In the genomic region with DNA sequence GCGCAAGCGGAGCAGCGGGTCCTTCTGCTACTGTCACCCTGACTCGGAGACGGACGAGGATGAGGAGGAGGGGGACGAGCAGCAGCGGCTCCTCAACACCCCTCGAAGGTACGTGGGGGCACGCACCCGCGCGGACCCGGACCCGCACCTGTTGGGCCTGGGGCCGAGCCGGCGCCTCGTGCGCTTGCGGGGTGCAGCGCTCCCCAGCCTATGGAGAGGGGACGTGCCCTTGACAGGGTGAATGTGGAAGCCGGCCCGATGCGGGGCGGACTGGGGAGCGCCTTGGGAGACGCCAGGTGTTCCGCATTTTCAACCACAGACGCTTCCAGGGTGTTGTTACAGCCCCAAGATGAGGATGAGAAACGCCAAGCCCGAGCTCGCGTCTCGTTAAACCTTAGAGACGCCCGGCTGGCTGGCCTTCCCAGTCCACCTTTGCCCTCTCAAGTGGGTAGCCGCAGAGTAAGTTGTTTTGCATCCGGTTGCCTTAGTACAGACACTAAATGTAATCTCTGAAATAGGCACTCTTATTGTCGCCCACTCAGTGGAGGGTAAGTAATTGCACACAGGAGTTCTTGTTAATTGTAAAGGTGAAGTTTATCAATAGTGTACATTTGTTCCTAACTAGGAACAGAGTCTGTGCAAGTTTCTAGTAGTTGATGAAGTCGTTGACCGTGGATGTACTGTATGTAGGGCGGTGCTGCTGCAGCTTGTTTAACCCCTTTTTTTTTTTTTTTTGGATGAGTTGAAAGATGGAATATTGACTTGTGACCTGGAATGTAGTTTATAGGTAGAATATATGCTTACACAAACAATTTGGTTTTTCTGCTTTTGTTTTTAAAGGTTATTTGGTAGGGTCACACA, we compare ENCODE assay signal across 8 cellular contexts. TPM values are rescaled to one million over a fixed set of nuclear protein-coding genes. Genes with fewer than 3 reads are reported as not detected.
DNase-seq lines count a peak whose midpoint lies in the region; ATAC-seq and TF ChIP-seq lines count a peak whose summit lies in the region.

No MANE protein-coding gene starts in this region.

- H3K23me2 ChIP-seq in H9 (ENCODE audit: insufficient read length, low read depth, low read length, poor library complexity, severe bottlenecking) = peaks cover 7% of the 10 kb centered on the region

- H4K20me1 ChIP-seq in H9 (ENCODE audit: control insufficient read depth, insufficient read depth, insufficient read length) (no peaks in the 10 kb centered on the region), Loucy (ENCODE audit: insufficient read depth, low read length, poor library complexity, severe bottlenecking) (peaks cover 48% of the 10 kb centered on the region)

- no peak overlapping the region for H3K27ac ChIP-seq in H9 (ENCODE audit: insufficient read length, low read depth, low read length)
- peak overlapping the region; percentile 97 for H3K27ac ChIP-seq in lower lobe of right lung

- H2AFZ ChIP-seq in H9 (ENCODE audit: low read length) (no peak overlapping the region), Loucy (ENCODE audit: low read length) (peak overlapping the region; percentile 68)

- peaks cover 2 to 20% (median 12%) of the 10 kb centered on the region in 3 experiments; a peak in 4 of 7 replicates for H3K36me3 Mint-ChIP-seq in H9 (ENCODE audit: insufficient read depth in 1 of 3, low read depth in 3 of 3)

- no peak overlapping the region for H3T11ph ChIP-seq in H9 (ENCODE audit: low read length)

- peak; percentile 58 to 62 for ATAC-seq in lower lobe of right lung

- H2BK20ac ChIP-seq in H9 (ENCODE audit: low read depth, low read length, poor library complexity, severe bottlenecking) = no peak overlapping the region

- H3F3A ChIP-seq in Loucy (ENCODE audit: low read depth) = no peaks in the 10 kb centered on the region; the same call in 1 of the 2 replicates

- no peak overlapping the region for H2BK15ac ChIP-seq in H9 (ENCODE audit: low read depth, low read length)

- no peaks in the 10 kb centered on the region for H3K9me2 ChIP-seq in Loucy (replicated peaks; ENCODE audit: low read depth, low read length)

- H4K8ac ChIP-seq in H9 (replicated peaks; ENCODE audit: insufficient read length, low read depth, low read length) = no peak overlapping the region

- H2AK5ac ChIP-seq in H9 (ENCODE audit: insufficient read length, low read length) = no peak overlapping the region

- TF ChIP-seq CTCF in H9 (conservative IDR thresholded peaks at IDR 0.05) = no peak
- TF ChIP-seq CTCF in Loucy (conservative IDR thresholded peaks at IDR 0.05; ENCODE audit: low read length) = no peak
- no peak for TF ChIP-seq CTCF in lower lobe of right lung (IDR thresholded peaks at IDR 0.05)

- peak overlapping the region; percentile 76 for H3K4me3 ChIP-seq in Loucy (ENCODE audit: low read length, poor library complexity, severe bottlenecking)
- peak overlapping the region; percentile 96 for H3K4me3 ChIP-seq in lower lobe of right lung

- H3K27me3 ChIP-seq in H9 (ENCODE audit: insufficient read depth, low read length) (no peaks in the 10 kb centered on the region), Loucy (ENCODE audit: insufficient read depth, low read length, poor library complexity, severe bottlenecking) (no peaks in the 10 kb centered on the region), lower lobe of right lung (ENCODE audit: low read depth) (no peaks in the 10 kb centered on the region)

- H3K36me3 ChIP-seq in Loucy (ENCODE audit: insufficient read depth, low read length) (no peaks in the 10 kb centered on the region), lower lobe of right lung (peaks cover 6% of the 10 kb centered on the region)

- no peak overlapping the region for H3K27ac Mint-ChIP-seq in H9

- DNase-seq in GF-D8 (lab: John Stamatoyannopoulos, UW) (peak; percentile 25), H9 (peak; percentile 36), dermis blood vessel endothelial cell (peak; percentile 43), lower lobe of right lung (peak; percentile 69), NCI-H128 (lab: John Stamatoyannopoulos, UW; ENCODE audit: unreplicated experiment) (no peak)
- peak; percentile 19 for DNase-seq in activated CD4-positive, alpha-beta T cell treated with anti-CD3 and anti-CD28 coated beads for 1 hour
- DNase-seq in stimulated activated CD8-positive, alpha-beta memory T cell treated with anti-CD3 and anti-CD28 coated beads, Interleukin-15, amount 100 ng/mL, for 24 hours (ENCODE audit: low read depth) = peak; percentile 17

- H3K4me2 ChIP-seq in H9 (ENCODE audit: insufficient read depth, insufficient read length, low read length) (peak overlapping the region; percentile 61), Loucy (ENCODE audit: low read depth, low read length, poor library complexity, severe bottlenecking) (peak overlapping the region; percentile 81)

- H3K9ac ChIP-seq in H9 (ENCODE audit: extremely low read depth, insufficient read length, low read length) = peak overlapping the region; percentile 71
- peak overlapping the region; percentile 79 for H3K9ac ChIP-seq in Loucy (ENCODE audit: low read depth, low read length, poor library complexity, severe bottlenecking)

- peak overlapping the region; percentile 77 for H3K14ac ChIP-seq in H9 (ENCODE audit: insufficient read depth, low read length)

- H2BK120ac ChIP-seq in H9 (ENCODE audit: low read depth, low read length, poor library complexity, severe bottlenecking) = no peak overlapping the region

- no peak overlapping the region for H2BK12ac ChIP-seq in H9 (ENCODE audit: insufficient read length, low read depth, low read length)

- H4K91ac ChIP-seq in H9 (ENCODE audit: insufficient read length, low read depth, low read length) = no peak overlapping the region

- WGBS in H9 (ENCODE audit: extremely low coverage, insufficient read length, low lambda C conversion rate) = no CpG with 5 or more reads among the region's 45 CpGs

- H3K9me3 Mint-ChIP-seq in H9 = no peaks in the 10 kb centered on the region

- H3K9me3 ChIP-seq in H9 (ENCODE audit: control insufficient read depth, low read depth, low read length) (no peaks in the 10 kb centered on the region), Loucy (ENCODE audit: insufficient read depth, low read depth, low read length) (no peaks in the 10 kb centered on the region), lower lobe of right lung (no peaks in the 10 kb centered on the region)

- H3K4me3 Mint-ChIP-seq in H9 = peak overlapping the region; percentile 92 to 93

- peaks cover 19 to 22% of the 10 kb centered on the region in 2 experiments for H3K4me1 Mint-ChIP-seq in H9

- no peak overlapping the region for H3K23ac ChIP-seq in H9 (ENCODE audit: insufficient read length, low read depth, low read length)

- H3K18ac ChIP-seq in H9 (ENCODE audit: insufficient read length, low read depth, low read length) = peak overlapping the region; percentile 64

- H3K79me2 ChIP-seq in H9 (ENCODE audit: insufficient read depth, low read length) (peaks cover 6% of the 10 kb centered on the region; the same call in 1 of the 2 replicates), Loucy (ENCODE audit: insufficient read depth, low read length) (peaks cover 58% of the 10 kb centered on the region)

- H3K27me3 Mint-ChIP-seq in H9 (ENCODE audit: low read depth) = no peaks in the 10 kb centered on the region

- no peak overlapping the region for H2BK5ac ChIP-seq in H9 (ENCODE audit: insufficient read length, low read length)

- H3K4me1 ChIP-seq in H9 (ENCODE audit: insufficient read depth, low read length) (no peaks in the 10 kb centered on the region), Loucy (ENCODE audit: insufficient read depth, low read length, poor library complexity, severe bottlenecking) (peaks cover 68% of the 10 kb centered on the region), lower lobe of right lung (peaks cover 34% of the 10 kb centered on the region)

- H4K5ac ChIP-seq in H9 (ENCODE audit: insufficient read length, low read depth, low read length) = no peak overlapping the region

- H3K4ac ChIP-seq in H9 (ENCODE audit: low read depth, low read length) = no peak overlapping the region

- intact Hi-C loops in lower lobe of right lung (cut with DNase I) = no loop called here

- peaks cover 4% of the 10 kb centered on the region for H3K79me1 ChIP-seq in H9 (ENCODE audit: insufficient read depth, low read depth, low read length, poor library complexity, severe bottlenecking)

- H3K56ac ChIP-seq in H9 (ENCODE audit: insufficient read length, low read depth, low read length) = no peak overlapping the region

RNA-seq across cellular contexts. Expression of gene GMCL1, which starts 0.8 kb away (rescaled TPM):
- 18.6 and 20.6 TPM in 2 replicates for total RNA-seq in H9 (2021)
- 12.1 and 13.6 TPM in 2 replicates for total RNA-seq in dermis blood vessel endothelial cell
- total RNA-seq in lower lobe of right lung = 13.3 TPM
